Comparison of ENCODE assay signal across 11 cellular contexts in genomic region chr17:78231991-78232759, GRCh38. TPM values are rescaled to one million over a fixed set of nuclear protein-coding genes. Genes with fewer than 3 reads are reported as not detected.
A peak's percentile ranks its signal among the peaks of the same experiment; 100 is the strongest.
DNase-seq lines count a peak whose midpoint lies in the region; ATAC-seq, FAIRE-seq and TF ChIP-seq lines count a peak whose summit lies in the region.
"Had no signal": no experiment of that assay in that cellular context is flagged by ENCODE, and none has a peak within 500 bp of the region (broad histone marks: within the 10 kb centered on the region; RNA-seq: fewer than 3 reads in every experiment).

No MANE protein-coding gene starts in this region.

- peaks cover 9% of the 10 kb centered on the region for H3K27me3 ChIP-seq in CD4-positive, CD25-positive, alpha-beta regulatory T cell (ENCODE audit: control insufficient read depth, insufficient read depth, low read length)
- H3K27me3 ChIP-seq in HUES6 (ENCODE audit: control insufficient read depth, insufficient read depth, low read length), result peaks cover 37% of the 10 kb centered on the region
- peaks cover 6 to 9% of the 10 kb centered on the region in 2 experiments; a peak in 3 of 4 replicates for H3K27me3 ChIP-seq in GM12878 (replicated peaks in 1 of 2; ENCODE audit: control insufficient read depth in 2 of 2, insufficient read depth in 2 of 2, low read length in 1 of 2)

- in situ Hi-C loops in GM12878 (cut with MboI), result no loop called here

- POLR2A ChIA-PET in GM12878 (lab: Charles Lee), result no interaction called here

- H3K4me3 Mint-ChIP-seq in CD4-positive, CD25-positive, alpha-beta regulatory T cell, result peak overlapping the region in 1 of 4 donors; percentile 52
- peak overlapping the region; percentile 53 for H3K4me3 Mint-ChIP-seq in mesothelial cell of epicardium

- H3K9ac ChIP-seq in HUES6 (ENCODE audit: low read length) (no peak overlapping the region), GM12878 (ENCODE audit: control insufficient read depth, insufficient read depth, low read length) (no peak overlapping the region)

- ATAC-seq in CD4-positive, CD25-positive, alpha-beta regulatory T cell (ENCODE audit: low read depth in 2 of 2), result peak; percentile 53 to 65
- ATAC-seq in GM12878, result peak; percentile 55
- ATAC-seq in HG02840 (IDR thresholded peaks at IDR 0.05; ENCODE audit: low FRiP score, unreplicated experiment), result no peak

- CTCF ChIA-PET in GM12878 (lab: Yijun Ruan, JAX), result interaction anchor here (1.3 kb wide), 1 partner anchor 9 kb away, joined by 3 read pairs; no protein-coding TSS in a partner anchor

- FAIRE-seq in GM12878 (lab: Jason Lieb, UNC), result no peak
- FAIRE-seq: GM19239 had no signal

- TF ChIP-seq RAD21 in GM12878 (IDR thresholded peaks at IDR 0.05; ENCODE audit: insufficient read depth, low read depth, low read length), result no peak

- H4K20me1 ChIP-seq in GM12878 (ENCODE audit: control insufficient read depth, insufficient read depth), result no peaks in the 10 kb centered on the region

- no peak overlapping the region for H2AFZ ChIP-seq in GM12878 (ENCODE audit: control insufficient read depth, low read depth, low read length)

- WGBS in GM12878 (ENCODE audit: insufficient coverage, insufficient replicate concordance, low lambda C conversion rate, missing lambda C conversion rate), result 23% methylated on average over 11 of the region's 53 CpGs

- H3K9me3 ChIP-seq in CD4-positive, CD25-positive, alpha-beta regulatory T cell (ENCODE audit: control insufficient read depth in 2 of 2, low read length in 2 of 2), result no peaks in the 10 kb centered on the region
- no peaks in the 10 kb centered on the region for H3K9me3 ChIP-seq in HUES6 (ENCODE audit: control insufficient read depth, insufficient read depth, low read depth, low read length)
- H3K9me3 ChIP-seq in GM12878 (replicated peaks; ENCODE audit: control insufficient read depth, insufficient read depth, low read length), result no peaks in the 10 kb centered on the region

- peaks cover 4% of the 10 kb centered on the region for H3K4me1 ChIP-seq in CD4-positive, CD25-positive, alpha-beta regulatory T cell (ENCODE audit: control insufficient read depth, insufficient read depth, low read length, poor library complexity, severe bottlenecking)
- peaks cover 7% of the 10 kb centered on the region for H3K4me1 ChIP-seq in HUES6 (ENCODE audit: control insufficient read depth, insufficient read depth, low read length)
- peaks cover 2% of the 10 kb centered on the region; the same call in 1 of the 2 replicates for H3K4me1 ChIP-seq in GM12878 (ENCODE audit: control insufficient read depth, insufficient read depth, low read length)

- H3K36me3 ChIP-seq in CD4-positive, CD25-positive, alpha-beta regulatory T cell (ENCODE audit: control insufficient read depth, insufficient read depth, low read length), result no peaks in the 10 kb centered on the region
- no peaks in the 10 kb centered on the region for H3K36me3 ChIP-seq in HUES6 (ENCODE audit: control insufficient read depth, insufficient read depth, low read length)
- H3K36me3 ChIP-seq in GM12878 (ENCODE audit: control insufficient read depth in 2 of 2, insufficient read depth in 2 of 2, low read length in 1 of 2), result no peaks in the 10 kb centered on the region

- intact Hi-C loops in GM12878 (cut with micrococcal nuclease; ENCODE audit: unreplicated experiment) (no loop called here), posterior vena cava (cut with DNase I) (no loop called here)

- peaks cover 0 to 2% (median 0%) of the 10 kb centered on the region in 7 donors for H3K9me3 Mint-ChIP-seq in CD4-positive, CD25-positive, alpha-beta regulatory T cell
- no peaks in the 10 kb centered on the region for H3K9me3 Mint-ChIP-seq in mesothelial cell of epicardium

- no peaks in the 10 kb centered on the region for H3K79me2 ChIP-seq in GM12878 (ENCODE audit: control insufficient read depth, insufficient read depth, low read length)

- H3K4me1 Mint-ChIP-seq in CD4-positive, CD25-positive, alpha-beta regulatory T cell, result peaks cover 0 to 9% (median 6%) of the 10 kb centered on the region in 4 donors
- H3K4me1 Mint-ChIP-seq in mesothelial cell of epicardium, result peaks cover 4% of the 10 kb centered on the region

- no peak overlapping the region for H3K4me2 ChIP-seq in GM12878 (ENCODE audit: control insufficient read depth, insufficient read depth)

- DNase-seq in CD4-positive, CD25-positive, alpha-beta regulatory T cell, result peak in 2 of 3 donors; percentile 25 to 37
- DNase-seq in GM12878 (ENCODE audit: low read depth, low spot score), result no peak
- no peak for DNase-seq in mesothelial cell of epicardium (ENCODE audit: low spot score in 2 of 2, unreplicated experiment in 2 of 2)
- no peak for DNase-seq in NCI-H524 (lab: John Stamatoyannopoulos, UW)
- no peak for DNase-seq in NCI-H345 treated with DMSO at 0.1 percent for 48 hours (lab: John Stamatoyannopoulos, UW; ENCODE audit: unreplicated experiment)
- DNase-seq in posterior vena cava (ENCODE audit: low spot score), result no peak
- DNase-seq: NCI-H1048 had no signal

- peaks cover 40% of the 10 kb centered on the region for H3K27me3 Mint-ChIP-seq in CD4-positive, CD25-positive, alpha-beta regulatory T cell
- H3K27me3 Mint-ChIP-seq in mesothelial cell of epicardium (ENCODE audit: low read depth), result peaks cover 44% of the 10 kb centered on the region

- H3K27ac ChIP-seq in CD4-positive, CD25-positive, alpha-beta regulatory T cell (ENCODE audit: insufficient read depth, low read length, poor library complexity, severe bottlenecking), result no peak overlapping the region
- H3K27ac ChIP-seq in HUES6 (ENCODE audit: low read depth, low read length), result no peak overlapping the region
- no peak overlapping the region for H3K27ac ChIP-seq in GM12878 (ENCODE audit: control insufficient read depth, insufficient read depth)

- H3K36me3 Mint-ChIP-seq in CD4-positive, CD25-positive, alpha-beta regulatory T cell, result no peaks in the 10 kb centered on the region
- no peaks in the 10 kb centered on the region for H3K36me3 Mint-ChIP-seq in mesothelial cell of epicardium

- H3K27ac Mint-ChIP-seq in CD4-positive, CD25-positive, alpha-beta regulatory T cell, result no peak overlapping the region
- no peak overlapping the region for H3K27ac Mint-ChIP-seq in mesothelial cell of epicardium

- RAD21 ChIA-PET in GM12878 (lab: Charles Lee; ENCODE audit: unreplicated experiment), result no interaction called here

- no peak overlapping the region for H3K4me3 ChIP-seq in CD4-positive, CD25-positive, alpha-beta regulatory T cell (ENCODE audit: low read depth, low read length)
- H3K4me3 ChIP-seq in HUES6 (ENCODE audit: low read depth, low read length), result peak overlapping the region; percentile 67
- no peak overlapping the region for H3K4me3 ChIP-seq in GM12878

- BruUV-seq in GM12878 (replicated peaks; lab: Mats Ljungman, UMichigan), result no TSS peak

- TF ChIP-seq POLR2A in GM12878 (IDR thresholded peaks at IDR 0.05; ENCODE audit: low read depth, low read length), result no peak

- SMC1A ChIA-PET in GM12878 (lab: Charles Lee; ENCODE audit: uncharacterized antibody, unreplicated experiment), result interaction anchor here (1.2 kb wide), 1 partner anchor 147 kb away, joined by 3 read pairs; no protein-coding TSS in a partner anchor

- no peak for TF ChIP-seq CTCF in GM12878 (IDR thresholded peaks at IDR 0.05 in 2 of 3, conservative IDR thresholded peaks at IDR 0.05 in 1 of 3; ENCODE audit: control insufficient read depth in 2 of 3, extremely low read depth in 1 of 3, insufficient read depth in 1 of 3, low read depth in 3 of 3, low read length in 3 of 3)
- TF ChIP-seq CTCF in mesothelial cell of epicardium (IDR thresholded peaks at IDR 0.05; ENCODE audit: unreplicated experiment), result no peak

- no peak for TF ChIP-seq EP300 in GM12878 (IDR thresholded peaks at IDR 0.05; ENCODE audit: borderline replicate concordance in 1 of 2, control insufficient read depth in 1 of 2, low read depth in 2 of 2, low read length in 2 of 2)

RNA-seq across cellular contexts. Expression of gene TMEM235, which starts 0.7 kb away (rescaled TPM):
- total RNA-seq in CD4-positive, CD25-positive, alpha-beta regulatory T cell, result not detected
- polyA plus RNA-seq in CD4-positive, CD25-positive, alpha-beta regulatory T cell, result not detected
- not detected in 2 replicates for total RNA-seq in GM12878 (2013; cell fraction: nucleolus; rRNA removed)
- total RNA-seq in GM12878 (2014; rRNA removed) (not detected in 2 replicates), GM12878 (2014; rRNA removed; fragmentation: Illumina TruSeq; extraction: Trizol) (not detected in 2 replicates), GM12878 (2021) (not detected in 2 replicates), mesothelial cell of epicardium (1.5 to 1.8 TPM (median 1.5 TPM) in 3 replicates), posterior vena cava (not detected)
- polyA plus RNA-seq in GM12878 (2011; ENCODE audit: low read depth), result not detected
- polyA plus RNA-seq in GM12878 (2011; rRNA removed) (not detected in 2 replicates), GM12878 (2014; fragmentation: Illumina TruSeq; extraction: Trizol) (not detected in 2 replicates), GM12878 (2014; fragmentation: Nextera tagmentation; extraction: Ambion mirVana) (not detected), GM12878 (2014; rRNA removed) (not detected in 2 replicates), GM12878 (2016; fragmentation: Nextera tagmentation; extraction: Ambion mirVana) (not detected)
- not detected in 2 replicates for polyA plus RNA-seq in GM12878 (2011; cell fraction: cytosol; rRNA removed)
- polyA plus RNA-seq in GM12878 (2011; cell fraction: nucleus; rRNA removed), result not detected in 2 replicates
- polyA plus RNA-seq in GM12878 (2012), result not detected in 2 replicates
- polyA minus RNA-seq in GM12878 (2011; rRNA and poly(A)+ RNA removed), result not detected in 2 replicates
- not detected in 2 replicates for polyA minus RNA-seq in GM12878 (2011; cell fraction: cytosol; rRNA and poly(A)+ RNA removed)
- not detected in 2 replicates for polyA minus RNA-seq in GM12878 (2011; cell fraction: nucleus; rRNA and poly(A)+ RNA removed)
- total RNA-seq: pulmonary artery endothelial cell had no signal

RNA-seq across cellular contexts. Expression of gene BIRC5, which starts 18.1 kb away (rescaled TPM):
- 2.7 TPM for total RNA-seq in CD4-positive, CD25-positive, alpha-beta regulatory T cell
- polyA plus RNA-seq in CD4-positive, CD25-positive, alpha-beta regulatory T cell, result 10 to 100 TPM in 1 of 4 donors, 1 to 10 TPM in 3; 2.8 to 11.5 (median 7.5) TPM
- 25.6 and 33.4 TPM in 2 replicates for total RNA-seq in GM12878 (2013; cell fraction: nucleolus; rRNA removed)
- 104 and 105 TPM in 2 replicates for total RNA-seq in GM12878 (2014; rRNA removed)
- 64.3 and 74.8 TPM in 2 replicates for total RNA-seq in GM12878 (2014; rRNA removed; fragmentation: Illumina TruSeq; extraction: Trizol)
- 73.8 and 76.9 TPM in 2 replicates for total RNA-seq in GM12878 (2021)
- polyA plus RNA-seq in GM12878 (2011; ENCODE audit: low read depth), result 23.5 TPM
- 41.0 and 49.0 TPM in 2 replicates for polyA plus RNA-seq in GM12878 (2011; rRNA removed)
- polyA plus RNA-seq in GM12878 (2011; cell fraction: cytosol; rRNA removed), result 49.0 and 62.8 TPM in 2 replicates
- polyA plus RNA-seq in GM12878 (2011; cell fraction: nucleus; rRNA removed), result 34.8 and 41.5 TPM in 2 replicates
- polyA plus RNA-seq in GM12878 (2012), result 38.2 and 42.6 TPM in 2 replicates
- polyA plus RNA-seq in GM12878 (2014; fragmentation: Illumina TruSeq; extraction: Trizol), result 31.4 and 51.7 TPM in 2 replicates
- 10 to 100 TPM; 89.2 to 92.4 TPM for polyA plus RNA-seq in GM12878 (2014; fragmentation: Nextera tagmentation; extraction: Ambion mirVana)
- 115 and 119 TPM in 2 replicates for polyA plus RNA-seq in GM12878 (2014; rRNA removed)
- 100 to 1,000 TPM; 163 to 175 TPM for polyA plus RNA-seq in GM12878 (2016; fragmentation: Nextera tagmentation; extraction: Ambion mirVana)
- 43.5 and 58.7 TPM in 2 replicates for polyA minus RNA-seq in GM12878 (2011; rRNA and poly(A)+ RNA removed)
- 15.9 and 16.1 TPM in 2 replicates for polyA minus RNA-seq in GM12878 (2011; cell fraction: cytosol; rRNA and poly(A)+ RNA removed)
- polyA minus RNA-seq in GM12878 (2011; cell fraction: nucleus; rRNA and poly(A)+ RNA removed), result 15.5 and 29.3 TPM in 2 replicates
- total RNA-seq in mesothelial cell of epicardium, result 22.8 to 23.8 TPM (median 22.9 TPM) in 3 replicates
- 1 to 10 TPM in 1 of 2 donors, under 1 TPM in 1; 0.19 to 1.7 TPM for total RNA-seq in posterior vena cava

RNA-seq across cellular contexts. Expression of gene AFMID, which starts 45.0 kb away (rescaled TPM):
- total RNA-seq in CD4-positive, CD25-positive, alpha-beta regulatory T cell, result 3.5 TPM
- 1 to 10 TPM; 1.8 to 5.5 (median 2.6) TPM for polyA plus RNA-seq in CD4-positive, CD25-positive, alpha-beta regulatory T cell
- total RNA-seq in GM12878 (2013; cell fraction: nucleolus; rRNA removed), result 58.4 and 68.9 TPM in 2 replicates
- total RNA-seq in GM12878 (2014; rRNA removed) (60.7 and 79.9 TPM in 2 replicates), GM12878 (2014; rRNA removed; fragmentation: Illumina TruSeq; extraction: Trizol) (51.9 and 54.3 TPM in 2 replicates), GM12878 (2021) (45.8 and 47.0 TPM in 2 replicates), mesothelial cell of epicardium (24.1 to 32.3 TPM (median 27.6 TPM) in 3 replicates), posterior vena cava (10 to 100 TPM in 1 of 2 donors, 1 to 10 TPM in 1; 6.1 to 13.6 TPM)
- polyA plus RNA-seq in GM12878 (2011; ENCODE audit: low read depth), result 95.9 TPM
- polyA plus RNA-seq in GM12878 (2011; rRNA removed) (46.3 and 58.9 TPM in 2 replicates), GM12878 (2014; fragmentation: Illumina TruSeq; extraction: Trizol) (70.8 and 77.9 TPM in 2 replicates), GM12878 (2014; fragmentation: Nextera tagmentation; extraction: Ambion mirVana) (10 to 100 TPM; 50.3 to 98.8 TPM), GM12878 (2014; rRNA removed) (51.2 and 68.7 TPM in 2 replicates), GM12878 (2016; fragmentation: Nextera tagmentation; extraction: Ambion mirVana) (10 to 100 TPM; 36.1 to 41.3 TPM)
- polyA plus RNA-seq in GM12878 (2011; cell fraction: cytosol; rRNA removed), result 72.4 and 108 TPM in 2 replicates
- 100 and 117 TPM in 2 replicates for polyA plus RNA-seq in GM12878 (2011; cell fraction: nucleus; rRNA removed)
- polyA plus RNA-seq in GM12878 (2012), result 54.5 and 55.0 TPM in 2 replicates
- 66.9 and 116 TPM in 2 replicates for polyA minus RNA-seq in GM12878 (2011; rRNA and poly(A)+ RNA removed)
- 25.5 and 26.8 TPM in 2 replicates for polyA minus RNA-seq in GM12878 (2011; cell fraction: cytosol; rRNA and poly(A)+ RNA removed)
- 18.5 and 31.9 TPM in 2 replicates for polyA minus RNA-seq in GM12878 (2011; cell fraction: nucleus; rRNA and poly(A)+ RNA removed)

RNA-seq across cellular contexts. Expression of gene TK1, which starts 45.3 kb away (rescaled TPM):
- 3.2 TPM for total RNA-seq in CD4-positive, CD25-positive, alpha-beta regulatory T cell
- 10 to 100 TPM; 12.4 to 33.8 (median 15.0) TPM for polyA plus RNA-seq in CD4-positive, CD25-positive, alpha-beta regulatory T cell
- 11.3 and 13.8 TPM in 2 replicates for total RNA-seq in GM12878 (2013; cell fraction: nucleolus; rRNA removed)
- total RNA-seq in GM12878 (2014; rRNA removed), result 93.2 and 102 TPM in 2 replicates
- 49.9 and 53.4 TPM in 2 replicates for total RNA-seq in GM12878 (2014; rRNA removed; fragmentation: Illumina TruSeq; extraction: Trizol)
- 89.7 and 96.3 TPM in 2 replicates for total RNA-seq in GM12878 (2021)
- 34.9 TPM for polyA plus RNA-seq in GM12878 (2011; ENCODE audit: low read depth)
- 32.6 and 62.7 TPM in 2 replicates for polyA plus RNA-seq in GM12878 (2011; rRNA removed)
- 161 and 278 TPM in 2 replicates for polyA plus RNA-seq in GM12878 (2011; cell fraction: cytosol; rRNA removed)
- 136 and 156 TPM in 2 replicates for polyA plus RNA-seq in GM12878 (2011; cell fraction: nucleus; rRNA removed)
- 62.9 and 70.7 TPM in 2 replicates for polyA plus RNA-seq in GM12878 (2012)
- polyA plus RNA-seq in GM12878 (2014; fragmentation: Illumina TruSeq; extraction: Trizol), result 27.4 and 55.2 TPM in 2 replicates
- 10 to 100 TPM in 1 of 2 experiments, 1 to 10 TPM in 1; 4.6 to 13.0 TPM for polyA plus RNA-seq in GM12878 (2014; fragmentation: Nextera tagmentation; extraction: Ambion mirVana)
- polyA plus RNA-seq in GM12878 (2014; rRNA removed), result 127 and 128 TPM in 2 replicates
- polyA plus RNA-seq in GM12878 (2016; fragmentation: Nextera tagmentation; extraction: Ambion mirVana), result 100 to 1,000 TPM; 168 to 175 TPM
- polyA minus RNA-seq in GM12878 (2011; rRNA and poly(A)+ RNA removed), result 92.8 and 202 TPM in 2 replicates
- polyA minus RNA-seq in GM12878 (2011; cell fraction: cytosol; rRNA and poly(A)+ RNA removed), result 47.4 and 52.8 TPM in 2 replicates
- 23.5 and 34.4 TPM in 2 replicates for polyA minus RNA-seq in GM12878 (2011; cell fraction: nucleus; rRNA and poly(A)+ RNA removed)
- 23.3 to 25.7 TPM (median 23.3 TPM) in 3 replicates for total RNA-seq in mesothelial cell of epicardium
- total RNA-seq in posterior vena cava, result 1 to 10 TPM; 1.1 to 1.4 TPM

Comparison
In these comparisons a context has a peak if more than half of its experiments do, and no peak if none do; other contexts are left out.
1. DNase-seq: peak in CD4-positive, CD25-positive, alpha-beta regulatory T cell (2 of 3); none in GM12878 (single experiment), mesothelial cell of epicardium (0 of 2), NCI-H524 (0 of 2), NCI-H345 treated with DMSO at 0.1 percent for 48 hours (single experiment) and posterior vena cava (single experiment).